Comparison of ENCODE assay signal across 14 cellular contexts in genomic region chr17:17873450-17873991, GRCh38.
"Had no signal": no experiment of that assay in that cellular context is flagged by ENCODE, and none has a peak within 500 bp of the region (broad histone marks: within the 10 kb centered on the region; RNA-seq: fewer than 3 reads in every experiment).

No MANE protein-coding gene starts in this region.

- H3K27me3 ChIP-seq: sigmoid colon, spleen, tibial artery, vagina had no signal

- H3K9me3 Mint-ChIP-seq: activated naive CD8-positive, alpha-beta T cell treated with anti-CD3 and anti-CD28 coated beads, Interleukin-2, amount 50 U/mL, for 24 hours; activated T-helper 17 cell treated with anti-CD3 and anti-CD28 coated beads, Interleukin-2, amount 50 U/mL, for 72 hours had no signal

- H3K36me3 ChIP-seq: prostate gland had no signal

- H3K27ac Mint-ChIP-seq: activated naive CD8-positive, alpha-beta T cell treated with anti-CD3 and anti-CD28 coated beads, Interleukin-2, amount 50 U/mL, for 24 hours; activated T-helper 17 cell treated with anti-CD3 and anti-CD28 coated beads, Interleukin-2, amount 50 U/mL, for 72 hours had no signal

- H3K4me3 Mint-ChIP-seq: activated naive CD8-positive, alpha-beta T cell treated with anti-CD3 and anti-CD28 coated beads, Interleukin-2, amount 50 U/mL, for 24 hours; activated T-helper 17 cell treated with anti-CD3 and anti-CD28 coated beads, Interleukin-2, amount 50 U/mL, for 72 hours had no signal

- H3K4me1 Mint-ChIP-seq: activated naive CD8-positive, alpha-beta T cell treated with anti-CD3 and anti-CD28 coated beads, Interleukin-2, amount 50 U/mL, for 24 hours; activated T-helper 17 cell treated with anti-CD3 and anti-CD28 coated beads, Interleukin-2, amount 50 U/mL, for 72 hours had no signal

- ATAC-seq: activated naive CD8-positive, alpha-beta T cell treated with anti-CD3 and anti-CD28 coated beads, Interleukin-2, amount 50 U/mL, for 24 hours; activated T-helper 17 cell treated with anti-CD3 and anti-CD28 coated beads, Interleukin-2, amount 50 U/mL, for 72 hours; esophagus mucosa had no signal

- DNase-seq: activated CD4-positive, CD25-positive, alpha-beta regulatory T cell treated with anti-CD3 and anti-CD28 coated beads, Interleukin-2, amount 50 U/mL, for 72 hours; activated naive CD4-positive, alpha-beta T cell treated with Interleukin-2 at 50 U/mL for 16 hours; activated naive CD8-positive, alpha-beta T cell treated with anti-CD3 and anti-CD28 coated beads, Interleukin-2, amount 50 U/mL, for 24 hours; sigmoid colon; spleen; stimulated activated CD4-positive, alpha-beta T cell treated with anti-CD3 and anti-CD28 coated beads, Interleukin-1b, Interleukin-23, amount 100 ng/mL, for 48 hours; T-helper 1 cell; T1000; tibial artery had no signal

- H3K9me3 ChIP-seq: prostate gland, sigmoid colon, spleen, tibial artery, vagina had no signal

- H3K4me3 ChIP-seq: cardiac muscle cell, prostate gland, sigmoid colon, spleen, tibial artery, vagina had no signal

- H3K27me3 Mint-ChIP-seq: activated naive CD8-positive, alpha-beta T cell treated with anti-CD3 and anti-CD28 coated beads, Interleukin-2, amount 50 U/mL, for 24 hours; activated T-helper 17 cell treated with anti-CD3 and anti-CD28 coated beads, Interleukin-2, amount 50 U/mL, for 72 hours had no signal

- H3K27ac ChIP-seq: cardiac muscle cell, vagina had no signal
